In the genomic region with DNA sequence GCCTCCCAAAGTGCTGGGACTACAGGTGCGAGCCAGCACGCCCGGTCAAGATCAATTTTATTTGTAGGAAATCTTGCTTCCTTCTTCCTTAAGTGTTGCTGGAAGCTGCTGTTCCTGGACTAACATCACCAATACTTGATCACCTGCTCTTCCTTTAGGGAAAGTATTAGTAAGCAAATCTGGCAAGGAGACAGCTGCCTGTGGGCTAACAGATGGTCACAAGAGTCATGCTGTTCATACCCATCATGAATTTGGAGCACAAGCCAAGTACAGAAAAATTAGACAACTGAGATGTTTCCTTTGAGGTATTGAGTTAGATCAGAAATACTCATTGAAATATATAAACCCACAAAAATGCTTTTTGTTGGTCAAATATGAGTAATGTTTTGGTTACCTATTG, we compare ENCODE assay signal across 15 cellular contexts. TPM values are rescaled to one million over a fixed set of nuclear protein-coding genes. Genes with fewer than 3 reads are reported as not detected.
DNase-seq lines count a peak whose midpoint lies in the region; ATAC-seq and TF ChIP-seq lines count a peak whose summit lies in the region.
"Had no signal": no experiment of that assay in that cellular context is flagged by ENCODE, and none has a peak within 500 bp of the region (broad histone marks: within the 10 kb centered on the region; RNA-seq: fewer than 3 reads in every experiment).

No MANE protein-coding gene starts in this region.

- H3K4me1 ChIP-seq in GM23248 (ENCODE audit: insufficient read depth) (peaks cover 5% of the 10 kb centered on the region; the same call in 1 of the 2 replicates), ovary (ENCODE audit: insufficient read depth) (no peaks in the 10 kb centered on the region)
- H3K4me1 ChIP-seq: tibial nerve had no signal

- no peak overlapping the region for H3K4me2 ChIP-seq in GM23248 (ENCODE audit: unreplicated experiment)

- H3K9ac ChIP-seq in GM23248, result no peak overlapping the region

- no peak for ATAC-seq in stimulated activated naive B cell treated with anti-CD40 and anti-IgM and Interleukin-4, amounts not matched to agents 10 μg/mL and 1 μg/mL and 100 μg/mL, for 72 hours (replicated peaks)
- ATAC-seq: activated T-helper 17 cell treated with anti-CD3 and anti-CD28 coated beads, Interleukin-2, amount 50 U/mL, for 72 hours had no signal

- WGBS in GM23248 (ENCODE audit: low coverage in 1 of 2, low lambda C conversion rate in 2 of 2, missing lambda C conversion rate in 2 of 2), 2 experiments, result 90 to 92% methylated on average over 3 of the region's 3 CpGs
- 88 to 98% (median 93%) methylated on average over 3 of the region's 3 CpGs for WGBS in ovary, 3 donors

- H3K4me3 ChIP-seq in GM23248 (no peak overlapping the region), ovary (no peak overlapping the region)
- H3K4me3 ChIP-seq: tibial nerve had no signal

- no peak overlapping the region for H2AFZ ChIP-seq in GM23248

- H3K36me3 ChIP-seq in GM23248 (ENCODE audit: low read depth) (no peaks in the 10 kb centered on the region), ovary (no peaks in the 10 kb centered on the region)
- H3K36me3 ChIP-seq: tibial nerve had no signal

- H3K4me3 Mint-ChIP-seq in stimulated activated naive B cell treated with anti-CD40 and anti-IgM and Interleukin-4, amounts not matched to agents 10 μg/mL and 1 μg/mL and 100 μg/mL, for 72 hours, result no peak overlapping the region
- H3K4me3 Mint-ChIP-seq: activated T-helper 17 cell treated with anti-CD3 and anti-CD28 coated beads, Interleukin-2, amount 50 U/mL, for 72 hours; central memory CD8-positive, alpha-beta T cell; memory B cell had no signal

- TF ChIP-seq POLR2A in ovary (IDR thresholded peaks at IDR 0.05), result no peak

- H3K27ac Mint-ChIP-seq in stimulated activated naive B cell treated with anti-CD40 and anti-IgM and Interleukin-4, amounts not matched to agents 10 μg/mL and 1 μg/mL and 100 μg/mL, for 72 hours, result no peak overlapping the region
- H3K27ac Mint-ChIP-seq: activated T-helper 17 cell treated with anti-CD3 and anti-CD28 coated beads, Interleukin-2, amount 50 U/mL, for 72 hours; memory B cell had no signal

- intact Hi-C loops in ovary (cut with DNase I), result no loop called here

- H3K4me1 Mint-ChIP-seq in stimulated activated naive B cell treated with anti-CD40 and anti-IgM and Interleukin-4, amounts not matched to agents 10 μg/mL and 1 μg/mL and 100 μg/mL, for 72 hours, result no peaks in the 10 kb centered on the region
- H3K4me1 Mint-ChIP-seq: activated T-helper 17 cell treated with anti-CD3 and anti-CD28 coated beads, Interleukin-2, amount 50 U/mL, for 72 hours; central memory CD8-positive, alpha-beta T cell; memory B cell had no signal

- no peaks in the 10 kb centered on the region for H3K79me2 ChIP-seq in GM23248 (ENCODE audit: insufficient read depth)

- H3K27ac ChIP-seq in GM23248 (no peak overlapping the region), ovary (no peak overlapping the region)
- H3K27ac ChIP-seq: tibial nerve had no signal

- no peak for TF ChIP-seq CTCF in ovary (IDR thresholded peaks at IDR 0.05)

- H3F3A ChIP-seq in GM23248 (ENCODE audit: insufficient read depth), result peaks cover 21% of the 10 kb centered on the region

- no peaks in the 10 kb centered on the region for H3K9me2 ChIP-seq in GM23248 (ENCODE audit: insufficient read depth)

- H3K9me3 ChIP-seq in GM23248 (ENCODE audit: low read depth) (no peaks in the 10 kb centered on the region), ovary (no peaks in the 10 kb centered on the region)
- H3K9me3 ChIP-seq: tibial nerve had no signal

- no peaks in the 10 kb centered on the region for H3K27me3 ChIP-seq in GM23248 (replicated peaks; ENCODE audit: insufficient read depth)
- H3K27me3 ChIP-seq in ovary, result no peaks in the 10 kb centered on the region
- H3K27me3 ChIP-seq: tibial nerve had no signal

- in situ Hi-C loops in GM23248 (cut with MboI), result no loop called here

- H4K20me1 ChIP-seq in GM23248 (ENCODE audit: insufficient read depth), result no peaks in the 10 kb centered on the region

- TF ChIP-seq EP300 in ovary (IDR thresholded peaks at IDR 0.05), result no peak

- H3K36me3 Mint-ChIP-seq in stimulated activated naive B cell treated with anti-CD40 and anti-IgM and Interleukin-4, amounts not matched to agents 10 μg/mL and 1 μg/mL and 100 μg/mL, for 72 hours, result no peaks in the 10 kb centered on the region
- H3K36me3 Mint-ChIP-seq: memory B cell had no signal

- H3K9me3 Mint-ChIP-seq in stimulated activated naive B cell treated with anti-CD40 and anti-IgM and Interleukin-4, amounts not matched to agents 10 μg/mL and 1 μg/mL and 100 μg/mL, for 72 hours, result no peaks in the 10 kb centered on the region
- H3K9me3 Mint-ChIP-seq: activated T-helper 17 cell treated with anti-CD3 and anti-CD28 coated beads, Interleukin-2, amount 50 U/mL, for 72 hours; central memory CD8-positive, alpha-beta T cell; memory B cell had no signal

- peaks cover 0 to 10% of the 10 kb centered on the region in 2 donors for H3K27me3 Mint-ChIP-seq in stimulated activated naive B cell treated with anti-CD40 and anti-IgM and Interleukin-4, amounts not matched to agents 10 μg/mL and 1 μg/mL and 100 μg/mL, for 72 hours
- H3K27me3 Mint-ChIP-seq: activated T-helper 17 cell treated with anti-CD3 and anti-CD28 coated beads, Interleukin-2, amount 50 U/mL, for 72 hours had no signal

- DNase-seq in GM23248, result peak; percentile 64
- DNase-seq in NCI-H82 (lab: John Stamatoyannopoulos, UW), result peak; percentile 59
- peak; percentile 77 for DNase-seq in cerebellum (ENCODE audit: low spot score)
- DNase-seq in non-pigmented ciliary epithelial cell (ENCODE audit: low read depth), result peak; percentile 56
- no peak for DNase-seq in activated naive CD4-positive, alpha-beta T cell treated with anti-CD3 and anti-CD28 coated beads, Interleukin-2, amount 50 U/mL, for 16 hours
- no peak for DNase-seq in CD1c-positive myeloid dendritic cell (ENCODE audit: extremely low spot score)
- DNase-seq in stimulated activated naive B cell treated with anti-CD40 and anti-IgM and Interleukin-4, amounts not matched to agents 10 μg/mL and 1 μg/mL and 100 μg/mL, for 72 hours, result no peak
- DNase-seq in ovary, result no peak
- DNase-seq: head of caudate nucleus, NCI-H1436 treated with DMSO at 0.1 percent for 48 hours, retina had no signal

RNA-seq across cellular contexts. Expression of gene BAIAP2L1, which starts 27.9 kb away (rescaled TPM):
- 4.2 and 5.9 TPM in 2 replicates for total RNA-seq in GM23248 (2014; rRNA removed; shearing (Covaris generic))
- polyA plus RNA-seq in GM23248 (2016; fragmentation: Nextera tagmentation; extraction: Ambion mirVana) (7.4 and 7.7 TPM in 2 replicates), ovary (1 to 10 TPM; 1.3 to 7.1 TPM)
- total RNA-seq in cerebellum (1.3 TPM), ovary (1 to 10 TPM in 6 of 7 donors, under 1 TPM in 1; 0.73 to 7.9 (median 1.9) TPM)

Comparison
In these comparisons a context has a peak if more than half of its experiments do, and no peak if none do; other contexts are left out.
1. DNase-seq: peak in GM23248 (single experiment), NCI-H82 (single experiment), cerebellum (single experiment) and non-pigmented ciliary epithelial cell (single experiment); none in activated naive CD4-positive, alpha-beta T cell treated with anti-CD3 and anti-CD28 coated beads, Interleukin-2, amount 50 U/mL, for 16 hours (single experiment), CD1c-positive myeloid dendritic cell (single experiment), stimulated activated naive B cell treated with anti-CD40 and anti-IgM and Interleukin-4, amounts not matched to agents 10 μg/mL and 1 μg/mL and 100 μg/mL, for 72 hours (single experiment) and ovary (0 of 5).